ENCODE assay signal across 3 cellular contexts in genomic region chr1:6197746-6198427, GRCh38.
TF ChIP-seq lines count a peak whose summit lies in the region.

No MANE protein-coding gene starts in this region.

TF ChIP-seq in SK-N-SH, 30 proteins besides CTCF, POLR2A, EP300 and RAD21 (continued from another document):
- TF ChIP-seq PBX3 (IDR thresholded peaks at IDR 0.05): no peak
- TF ChIP-seq SMC3 (IDR thresholded peaks at IDR 0.05; ENCODE audit: low read depth, low read length): no peak
- TF ChIP-seq GABPA (IDR thresholded peaks at IDR 0.05; ENCODE audit: low read depth): no peak
- no peak for TF ChIP-seq RXRA (IDR thresholded peaks at IDR 0.05; ENCODE audit: borderline replicate concordance, low read depth)
- TF ChIP-seq POLR2AphosphoS5 (IDR thresholded peaks at IDR 0.05; ENCODE audit: low read depth, low read length): no peak
- TF ChIP-seq FOXJ3 (CRISPR knock-in tag; IDR thresholded peaks at IDR 0.05): no peak
- no peak for TF ChIP-seq TCF12 (IDR thresholded peaks at IDR 0.05)
- TF ChIP-seq TEAD4 (IDR thresholded peaks at IDR 0.05; ENCODE audit: borderline replicate concordance, insufficient read depth): no peak
- TF ChIP-seq YY1 (IDR thresholded peaks at IDR 0.05; ENCODE audit: low read depth): no peak

TF ChIP-seq in SK-N-SH treated with all-trans-retinoic acid at 6 μM for 48 hours, 23 proteins besides CTCF, POLR2A, EP300 and RAD21 (continued from another document):
- TF ChIP-seq, protein P1, sequence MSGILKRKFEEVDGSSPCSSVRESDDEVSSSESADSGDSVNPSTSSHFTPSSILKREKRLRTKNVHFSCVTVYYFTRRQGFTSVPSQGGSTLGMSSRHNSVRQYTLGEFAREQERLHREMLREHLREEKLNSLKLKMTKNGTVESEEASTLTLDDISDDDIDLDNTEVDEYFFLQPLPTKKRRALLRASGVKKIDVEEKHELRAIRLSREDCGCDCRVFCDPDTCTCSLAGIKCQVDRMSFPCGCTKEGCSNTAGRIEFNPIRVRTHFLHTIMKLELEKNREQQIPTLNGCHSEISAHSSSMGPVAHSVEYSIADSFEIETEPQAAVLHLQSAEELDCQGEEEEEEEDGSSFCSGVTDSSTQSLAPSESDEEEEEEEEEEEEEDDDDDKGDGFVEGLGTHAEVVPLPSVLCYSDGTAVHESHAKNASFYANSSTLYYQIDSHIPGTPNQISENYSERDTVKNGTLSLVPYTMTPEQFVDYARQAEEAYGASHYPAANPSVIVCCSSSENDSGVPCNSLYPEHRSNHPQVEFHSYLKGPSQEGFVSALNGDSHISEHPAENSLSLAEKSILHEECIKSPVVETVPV (CRISPR knock-in tag; IDR thresholded peaks at IDR 0.05): no peak
- TF ChIP-seq, protein P2, sequence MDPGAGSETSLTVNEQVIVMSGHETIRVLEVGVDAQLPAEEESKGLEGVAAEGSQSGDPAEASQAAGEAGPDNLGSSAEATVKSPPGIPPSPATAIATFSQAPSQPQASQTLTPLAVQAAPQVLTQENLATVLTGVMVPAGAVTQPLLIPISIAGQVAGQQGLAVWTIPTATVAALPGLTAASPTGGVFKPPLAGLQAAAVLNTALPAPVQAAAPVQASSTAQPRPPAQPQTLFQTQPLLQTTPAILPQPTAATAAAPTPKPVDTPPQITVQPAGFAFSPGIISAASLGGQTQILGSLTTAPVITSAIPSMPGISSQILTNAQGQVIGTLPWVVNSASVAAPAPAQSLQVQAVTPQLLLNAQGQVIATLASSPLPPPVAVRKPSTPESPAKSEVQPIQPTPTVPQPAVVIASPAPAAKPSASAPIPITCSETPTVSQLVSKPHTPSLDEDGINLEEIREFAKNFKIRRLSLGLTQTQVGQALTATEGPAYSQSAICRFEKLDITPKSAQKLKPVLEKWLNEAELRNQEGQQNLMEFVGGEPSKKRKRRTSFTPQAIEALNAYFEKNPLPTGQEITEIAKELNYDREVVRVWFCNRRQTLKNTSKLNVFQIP (CRISPR knock-in tag; IDR thresholded peaks at IDR 0.05; ENCODE audit: borderline replicate concordance, low read depth): no peak
- TF ChIP-seq ZFP3 (CRISPR knock-in tag; IDR thresholded peaks at IDR 0.05) (no peak), TSHZ2 (CRISPR knock-in tag; IDR thresholded peaks at IDR 0.05) (no peak)

TF ChIP-seq in WTC11, 78 proteins besides CTCF, POLR2A, EP300 and RAD21 (continued from another document):
- TF ChIP-seq ARID4B (CRISPR knock-in tag; IDR thresholded peaks at IDR 0.05; ENCODE audit: borderline replicate concordance) (no peak), FOXK1 (CRISPR knock-in tag; IDR thresholded peaks at IDR 0.05) (no peak), MLX (CRISPR knock-in tag; IDR thresholded peaks at IDR 0.05) (no peak), TEAD1 (CRISPR knock-in tag; IDR thresholded peaks at IDR 0.05) (no peak), PRRX2 (CRISPR knock-in tag; IDR thresholded peaks at IDR 0.05) (no peak), ZNF219 (CRISPR knock-in tag; IDR thresholded peaks at IDR 0.05; ENCODE audit: borderline replicate concordance) (no peak), NFATC4 (CRISPR knock-in tag; IDR thresholded peaks at IDR 0.05) (no peak), FOXJ3 (CRISPR knock-in tag; IDR thresholded peaks at IDR 0.05; ENCODE audit: borderline replicate concordance) (no peak), HMGXB4 (CRISPR knock-in tag; IDR thresholded peaks at IDR 0.05) (no peak), CBFB (CRISPR knock-in tag; IDR thresholded peaks at IDR 0.05; ENCODE audit: low read depth) (no peak)
- TF ChIP-seq, protein P3, sequence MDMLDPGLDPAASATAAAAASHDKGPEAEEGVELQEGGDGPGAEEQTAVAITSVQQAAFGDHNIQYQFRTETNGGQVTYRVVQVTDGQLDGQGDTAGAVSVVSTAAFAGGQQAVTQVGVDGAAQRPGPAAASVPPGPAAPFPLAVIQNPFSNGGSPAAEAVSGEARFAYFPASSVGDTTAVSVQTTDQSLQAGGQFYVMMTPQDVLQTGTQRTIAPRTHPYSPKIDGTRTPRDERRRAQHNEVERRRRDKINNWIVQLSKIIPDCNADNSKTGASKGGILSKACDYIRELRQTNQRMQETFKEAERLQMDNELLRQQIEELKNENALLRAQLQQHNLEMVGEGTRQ (CRISPR knock-in tag; IDR thresholded peaks at IDR 0.05): no peak
- TF ChIP-seq, protein P4, sequence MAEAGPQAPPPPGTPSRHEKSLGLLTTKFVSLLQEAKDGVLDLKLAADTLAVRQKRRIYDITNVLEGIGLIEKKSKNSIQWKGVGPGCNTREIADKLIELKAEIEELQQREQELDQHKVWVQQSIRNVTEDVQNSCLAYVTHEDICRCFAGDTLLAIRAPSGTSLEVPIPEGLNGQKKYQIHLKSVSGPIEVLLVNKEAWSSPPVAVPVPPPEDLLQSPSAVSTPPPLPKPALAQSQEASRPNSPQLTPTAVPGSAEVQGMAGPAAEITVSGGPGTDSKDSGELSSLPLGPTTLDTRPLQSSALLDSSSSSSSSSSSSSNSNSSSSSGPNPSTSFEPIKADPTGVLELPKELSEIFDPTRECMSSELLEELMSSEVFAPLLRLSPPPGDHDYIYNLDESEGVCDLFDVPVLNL (CRISPR knock-in tag; IDR thresholded peaks at IDR 0.05; ENCODE audit: borderline replicate concordance, low read depth): no peak
- TF ChIP-seq, protein P5, sequence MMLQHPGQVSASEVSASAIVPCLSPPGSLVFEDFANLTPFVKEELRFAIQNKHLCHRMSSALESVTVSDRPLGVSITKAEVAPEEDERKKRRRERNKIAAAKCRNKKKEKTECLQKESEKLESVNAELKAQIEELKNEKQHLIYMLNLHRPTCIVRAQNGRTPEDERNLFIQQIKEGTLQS (CRISPR knock-in tag; conservative IDR thresholded peaks at IDR 0.05): no peak
- TF ChIP-seq, protein P6, sequence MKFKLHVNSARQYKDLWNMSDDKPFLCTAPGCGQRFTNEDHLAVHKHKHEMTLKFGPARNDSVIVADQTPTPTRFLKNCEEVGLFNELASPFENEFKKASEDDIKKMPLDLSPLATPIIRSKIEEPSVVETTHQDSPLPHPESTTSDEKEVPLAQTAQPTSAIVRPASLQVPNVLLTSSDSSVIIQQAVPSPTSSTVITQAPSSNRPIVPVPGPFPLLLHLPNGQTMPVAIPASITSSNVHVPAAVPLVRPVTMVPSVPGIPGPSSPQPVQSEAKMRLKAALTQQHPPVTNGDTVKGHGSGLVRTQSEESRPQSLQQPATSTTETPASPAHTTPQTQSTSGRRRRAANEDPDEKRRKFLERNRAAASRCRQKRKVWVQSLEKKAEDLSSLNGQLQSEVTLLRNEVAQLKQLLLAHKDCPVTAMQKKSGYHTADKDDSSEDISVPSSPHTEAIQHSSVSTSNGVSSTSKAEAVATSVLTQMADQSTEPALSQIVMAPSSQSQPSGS (CRISPR knock-in tag; IDR thresholded peaks at IDR 0.05; ENCODE audit: borderline replicate concordance, low read depth): no peak
- TF ChIP-seq, protein P7, sequence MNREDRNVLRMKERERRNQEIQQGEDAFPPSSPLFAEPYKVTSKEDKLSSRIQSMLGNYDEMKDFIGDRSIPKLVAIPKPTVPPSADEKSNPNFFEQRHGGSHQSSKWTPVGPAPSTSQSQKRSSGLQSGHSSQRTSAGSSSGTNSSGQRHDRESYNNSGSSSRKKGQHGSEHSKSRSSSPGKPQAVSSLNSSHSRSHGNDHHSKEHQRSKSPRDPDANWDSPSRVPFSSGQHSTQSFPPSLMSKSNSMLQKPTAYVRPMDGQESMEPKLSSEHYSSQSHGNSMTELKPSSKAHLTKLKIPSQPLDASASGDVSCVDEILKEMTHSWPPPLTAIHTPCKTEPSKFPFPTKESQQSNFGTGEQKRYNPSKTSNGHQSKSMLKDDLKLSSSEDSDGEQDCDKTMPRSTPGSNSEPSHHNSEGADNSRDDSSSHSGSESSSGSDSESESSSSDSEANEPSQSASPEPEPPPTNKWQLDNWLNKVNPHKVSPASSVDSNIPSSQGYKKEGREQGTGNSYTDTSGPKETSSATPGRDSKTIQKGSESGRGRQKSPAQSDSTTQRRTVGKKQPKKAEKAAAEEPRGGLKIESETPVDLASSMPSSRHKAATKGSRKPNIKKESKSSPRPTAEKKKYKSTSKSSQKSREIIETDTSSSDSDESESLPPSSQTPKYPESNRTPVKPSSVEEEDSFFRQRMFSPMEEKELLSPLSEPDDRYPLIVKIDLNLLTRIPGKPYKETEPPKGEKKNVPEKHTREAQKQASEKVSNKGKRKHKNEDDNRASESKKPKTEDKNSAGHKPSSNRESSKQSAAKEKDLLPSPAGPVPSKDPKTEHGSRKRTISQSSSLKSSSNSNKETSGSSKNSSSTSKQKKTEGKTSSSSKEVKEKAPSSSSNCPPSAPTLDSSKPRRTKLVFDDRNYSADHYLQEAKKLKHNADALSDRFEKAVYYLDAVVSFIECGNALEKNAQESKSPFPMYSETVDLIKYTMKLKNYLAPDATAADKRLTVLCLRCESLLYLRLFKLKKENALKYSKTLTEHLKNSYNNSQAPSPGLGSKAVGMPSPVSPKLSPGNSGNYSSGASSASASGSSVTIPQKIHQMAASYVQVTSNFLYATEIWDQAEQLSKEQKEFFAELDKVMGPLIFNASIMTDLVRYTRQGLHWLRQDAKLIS (CRISPR knock-in tag; IDR thresholded peaks at IDR 0.05; ENCODE audit: borderline replicate concordance): no peak
